Comparison of ENCODE assay signal across 8 cellular contexts in genomic region chr6:5752282-5752681, GRCh38.
DNase-seq lines count a peak whose midpoint lies in the region; ATAC-seq and TF ChIP-seq lines count a peak whose summit lies in the region.

No MANE protein-coding gene starts in this region.

- DNase-seq in GM04504 (ENCODE audit: low read depth) = peak; percentile 76
- peak; percentile 9 for DNase-seq in PC-3
- DNase-seq in fibroblast of mammary gland (ENCODE audit: low read depth) = peak; percentile 80
- peak; percentile 76 for DNase-seq in neural progenitor cell (ENCODE audit: low spot score)
- no peak for DNase-seq in NCI-H2227 (lab: John Stamatoyannopoulos, UW; ENCODE audit: unreplicated experiment)
- no peak for DNase-seq in activated naive CD4-positive, alpha-beta T cell (lab: John Stamatoyannopoulos, UW)
- DNase-seq in trophoblast cell = no peak
- no peak for DNase-seq in activated T-cell treated with anti-CD3 and anti-CD28 coated beads, Interleukin-2, amount 50 U/mL, for 4 hours

- H3K4me3 ChIP-seq in PC-3 (ENCODE audit: low read length) (no peak overlapping the region), fibroblast of mammary gland (ENCODE audit: control insufficient read depth, low read depth, low read length) (no peak overlapping the region), neural progenitor cell (no peak overlapping the region), trophoblast cell (ENCODE audit: low read depth, low read length) (no peak overlapping the region)

- no peak overlapping the region for H3K14ac ChIP-seq in trophoblast cell (ENCODE audit: low read length)

- H3K9me3 ChIP-seq in PC-3 (ENCODE audit: low read length) (no peaks in the 10 kb centered on the region), neural progenitor cell (ENCODE audit: low read depth) (peaks cover 4% of the 10 kb centered on the region), trophoblast cell (ENCODE audit: insufficient read depth, low read depth, low read length) (peaks cover 4% of the 10 kb centered on the region)

- H4K20me1 ChIP-seq in PC-3 (ENCODE audit: low read length) = no peaks in the 10 kb centered on the region
- no peaks in the 10 kb centered on the region for H4K20me1 ChIP-seq in neural progenitor cell (ENCODE audit: low read depth)

- no peak overlapping the region for H2BK5ac ChIP-seq in trophoblast cell (ENCODE audit: low read depth, low read length, poor library complexity)

- CTCF ChIA-PET in PC-3 (lab: Charles Lee) = no interaction called here

- H3F3A ChIP-seq in PC-3 (ENCODE audit: low read length, unreplicated experiment) (no peaks in the 10 kb centered on the region), neural progenitor cell (ENCODE audit: low read depth) (peaks cover 7% of the 10 kb centered on the region)

- no peaks in the 10 kb centered on the region for H3K9me2 ChIP-seq in PC-3 (replicated peaks; ENCODE audit: low read length)

- intact Hi-C loops in PC-3 (cut with micrococcal nuclease) = no loop called here

- no peak overlapping the region for H3K4ac ChIP-seq in trophoblast cell (ENCODE audit: low read depth, low read length)

- H3K27me3 ChIP-seq in PC-3 (ENCODE audit: low read length) = no peaks in the 10 kb centered on the region
- no peaks in the 10 kb centered on the region for H3K27me3 ChIP-seq in neural progenitor cell
- no peaks in the 10 kb centered on the region for H3K27me3 ChIP-seq in trophoblast cell (ENCODE audit: insufficient read depth, low read length)

- peaks cover 13% of the 10 kb centered on the region for H3K4me1 Mint-ChIP-seq in neural progenitor cell
- H3K4me1 Mint-ChIP-seq in activated T-cell treated with anti-CD3 and anti-CD28 coated beads, Interleukin-2, amount 50 U/mL, for 4 hours (ENCODE audit: low read depth) = no peaks in the 10 kb centered on the region

- no CpG with 5 or more reads among the region's 6 CpGs for WGBS in trophoblast cell (ENCODE audit: extremely low coverage, insufficient coverage, insufficient read length)

- no peak overlapping the region for H2AK5ac ChIP-seq in trophoblast cell (ENCODE audit: low read length)

- H3K27me3 Mint-ChIP-seq in neural progenitor cell (ENCODE audit: insufficient read depth, low read depth) = peaks cover 2% of the 10 kb centered on the region
- H3K27me3 Mint-ChIP-seq in activated T-cell treated with anti-CD3 and anti-CD28 coated beads, Interleukin-2, amount 50 U/mL, for 4 hours (ENCODE audit: low read depth) = no peaks in the 10 kb centered on the region

- H2AFZ ChIP-seq in PC-3 (ENCODE audit: low read length) (no peak overlapping the region), neural progenitor cell (replicated peaks) (no peak overlapping the region), trophoblast cell (ENCODE audit: insufficient read depth, low read length, poor library complexity) (no peak overlapping the region)

- peaks cover 31% of the 10 kb centered on the region for H3K9me3 Mint-ChIP-seq in neural progenitor cell
- peaks cover 28% of the 10 kb centered on the region for H3K9me3 Mint-ChIP-seq in activated T-cell treated with anti-CD3 and anti-CD28 coated beads, Interleukin-2, amount 50 U/mL, for 4 hours

- H4K8ac ChIP-seq in trophoblast cell (ENCODE audit: low read depth, low read length) = no peak overlapping the region

- no peak overlapping the region for H3K4me2 ChIP-seq in PC-3 (ENCODE audit: low read length)
- H3K4me2 ChIP-seq in neural progenitor cell = no peak overlapping the region
- no peak overlapping the region for H3K4me2 ChIP-seq in trophoblast cell (ENCODE audit: low read length)

- peak overlapping the region; percentile 57 for H3K27ac Mint-ChIP-seq in neural progenitor cell

- H4K91ac ChIP-seq in trophoblast cell (ENCODE audit: low read depth, low read length) = no peak overlapping the region

- H3K9ac ChIP-seq in PC-3 (ENCODE audit: low read length) (no peak overlapping the region), neural progenitor cell (no peak overlapping the region), trophoblast cell (ENCODE audit: low read length) (no peak overlapping the region)

- H2BK120ac ChIP-seq in trophoblast cell (ENCODE audit: insufficient read depth, low read length, poor library complexity) = no peak overlapping the region

- no peaks in the 10 kb centered on the region for H3K79me2 ChIP-seq in PC-3 (ENCODE audit: low read length)
- H3K79me2 ChIP-seq in neural progenitor cell (ENCODE audit: low read depth) = no peaks in the 10 kb centered on the region
- no peaks in the 10 kb centered on the region for H3K79me2 ChIP-seq in trophoblast cell (ENCODE audit: control insufficient read depth, insufficient read depth, low read length, poor library complexity)

- H3K4me1 ChIP-seq in PC-3 (ENCODE audit: insufficient read depth, low read length) = no peaks in the 10 kb centered on the region
- peaks cover 12% of the 10 kb centered on the region for H3K4me1 ChIP-seq in neural progenitor cell
- H3K4me1 ChIP-seq in trophoblast cell (ENCODE audit: control insufficient read depth in 1 of 2, insufficient read depth in 2 of 2, low read length in 2 of 2) = peaks cover 5 to 9% of the 10 kb centered on the region in 2 experiments

- TF ChIP-seq CTCF in PC-3 (conservative IDR thresholded peaks at IDR 0.05; ENCODE audit: low read depth, low read length) (no peak), fibroblast of mammary gland (conservative IDR thresholded peaks at IDR 0.05; ENCODE audit: control insufficient read depth, insufficient read depth, low read depth, low read length) (no peak), neural progenitor cell (IDR thresholded peaks at IDR 0.05) (no peak)

- H3K79me1 ChIP-seq in trophoblast cell (ENCODE audit: low read length) = no peaks in the 10 kb centered on the region

- H3K36me3 ChIP-seq in PC-3 (ENCODE audit: low read depth, low read length) = no peaks in the 10 kb centered on the region
- no peaks in the 10 kb centered on the region for H3K36me3 ChIP-seq in neural progenitor cell
- no peaks in the 10 kb centered on the region for H3K36me3 ChIP-seq in trophoblast cell (ENCODE audit: control insufficient read depth in 1 of 2, insufficient read depth in 2 of 2, low read length in 2 of 2)

- no peak overlapping the region for H3K23ac ChIP-seq in trophoblast cell (ENCODE audit: low read length)

- no peak overlapping the region for H2BK12ac ChIP-seq in trophoblast cell (ENCODE audit: low read length)

- ATAC-seq in PC-3 = no peak; the same call in 1 of the 2 replicates
- ATAC-seq in activated T-cell treated with anti-CD3 and anti-CD28 coated beads, Interleukin-2, amount 50 U/mL, for 4 hours = no peak

- peaks cover 21% of the 10 kb centered on the region for H3K36me3 Mint-ChIP-seq in neural progenitor cell
- H3K36me3 Mint-ChIP-seq in activated T-cell treated with anti-CD3 and anti-CD28 coated beads, Interleukin-2, amount 50 U/mL, for 4 hours (ENCODE audit: insufficient read depth) = peaks cover 45% of the 10 kb centered on the region

- H3K4me3 Mint-ChIP-seq in neural progenitor cell = no peak overlapping the region
- H3K4me3 Mint-ChIP-seq in activated T-cell treated with anti-CD3 and anti-CD28 coated beads, Interleukin-2, amount 50 U/mL, for 4 hours = no peak overlapping the region

- no peak overlapping the region for H3K18ac ChIP-seq in trophoblast cell (ENCODE audit: low read length)

- no TSS peak for BruUV-seq in PC-3 (replicated peaks; lab: Mats Ljungman, UMichigan)

- POLR2A ChIA-PET in PC-3 (lab: Charles Lee; ENCODE audit: unreplicated experiment) = no interaction called here

- H4K12ac ChIP-seq in trophoblast cell (ENCODE audit: low read depth, low read length) = no peak overlapping the region

- no peak overlapping the region for H3K27ac ChIP-seq in PC-3 (ENCODE audit: low read length)
- no peak overlapping the region for H3K27ac ChIP-seq in neural progenitor cell
- H3K27ac ChIP-seq in trophoblast cell (ENCODE audit: low read depth, low read length) = no peak overlapping the region

Comparison
In these comparisons a context has a peak if more than half of its experiments do, and no peak if none do; other contexts are left out.
1. DNase-seq: peak in GM04504 (single experiment), PC-3 (single experiment), fibroblast of mammary gland (single experiment) and neural progenitor cell (single experiment); none in NCI-H2227 (single experiment), activated naive CD4-positive, alpha-beta T cell (0 of 4), trophoblast cell (0 of 2) and activated T-cell treated with anti-CD3 and anti-CD28 coated beads, Interleukin-2, amount 50 U/mL, for 4 hours (single experiment).